ENCODE assay signal across 8 cellular contexts in the genomic region with DNA sequence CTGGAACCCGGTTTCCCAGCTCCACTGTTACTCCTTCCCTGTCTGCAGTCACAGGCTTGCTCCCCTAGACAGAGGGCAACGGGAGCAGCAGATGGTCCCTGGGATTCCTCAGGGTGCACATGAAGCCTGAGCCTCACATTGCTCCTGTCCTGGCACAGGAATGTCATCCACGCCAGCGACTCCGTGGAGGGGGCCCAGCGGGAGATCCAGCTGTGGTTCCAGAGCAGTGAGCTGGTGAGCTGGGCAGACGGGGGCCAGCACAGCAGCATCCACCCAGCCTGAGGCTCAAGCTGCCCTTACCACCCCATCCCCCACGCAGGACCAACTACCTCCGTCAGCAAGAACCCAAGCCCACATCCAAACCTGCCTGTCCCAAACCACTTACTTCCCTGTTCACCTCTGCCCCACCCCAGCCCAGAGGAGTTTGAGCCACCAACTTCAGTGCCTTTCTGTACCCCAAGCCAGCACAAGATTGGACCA. TPM values are rescaled to one million over a fixed set of nuclear protein-coding genes. Genes with fewer than 3 reads are reported as not detected.
DNase-seq lines count a peak whose midpoint lies in the region; ATAC-seq and TF ChIP-seq lines count a peak whose summit lies in the region.

No MANE protein-coding gene starts in this region.

- H3K4me1 Mint-ChIP-seq in activated CD8-positive, alpha-beta memory T cell treated with anti-CD3 and anti-CD28 coated beads, Interleukin-2, amount 10 ng/mL, durations not matched to agents 7 days and 5 days = peaks cover 14% of the 10 kb centered on the region
- H3K4me1 Mint-ChIP-seq in T-cell = peaks cover 23 to 34% (median 23%) of the 10 kb centered on the region in 3 donors
- peaks cover 8% of the 10 kb centered on the region for H3K4me1 Mint-ChIP-seq in glutamatergic neuron (ENCODE audit: low read depth, unreplicated experiment)

- no peaks in the 10 kb centered on the region for H3K36me3 Mint-ChIP-seq in activated CD8-positive, alpha-beta memory T cell treated with anti-CD3 and anti-CD28 coated beads, Interleukin-2, amount 10 ng/mL, durations not matched to agents 7 days and 5 days
- H3K36me3 Mint-ChIP-seq in T-cell = no peaks in the 10 kb centered on the region
- no peaks in the 10 kb centered on the region for H3K36me3 Mint-ChIP-seq in glutamatergic neuron (ENCODE audit: unreplicated experiment)

- peaks cover 21% of the 10 kb centered on the region for H3K4me1 ChIP-seq in stomach smooth muscle (ENCODE audit: control insufficient read depth, insufficient read depth, low read length)

- H3K27ac ChIP-seq in stomach smooth muscle (ENCODE audit: low read length) = peak overlapping the region; percentile 46

- TF ChIP-seq CTCF in glutamatergic neuron (IDR thresholded peaks at IDR 0.05; ENCODE audit: partially characterized antibody, unreplicated experiment) = no peak

- peaks cover 3 to 9% of the 10 kb centered on the region in 2 donors for H3K36me3 ChIP-seq in stomach smooth muscle (ENCODE audit: control insufficient read depth in 2 of 2, insufficient read depth in 2 of 2, low read length in 2 of 2)

- H3K27me3 Mint-ChIP-seq in activated CD8-positive, alpha-beta memory T cell treated with anti-CD3 and anti-CD28 coated beads, Interleukin-2, amount 10 ng/mL, durations not matched to agents 7 days and 5 days = peaks cover 17% of the 10 kb centered on the region
- H3K27me3 Mint-ChIP-seq in T-cell (peaks cover 0 to 2% of the 10 kb centered on the region in 2 donors), glutamatergic neuron (ENCODE audit: unreplicated experiment) (peaks cover 9% of the 10 kb centered on the region)

- H3K9me3 ChIP-seq in stomach smooth muscle (ENCODE audit: control insufficient read depth in 2 of 2, low read length in 2 of 2) = no peaks in the 10 kb centered on the region

- CTCF ChIA-PET in activated CD8-positive, alpha-beta memory T cell treated with anti-CD3 and anti-CD28 coated beads, Interleukin-2, amount 10 ng/mL, durations not matched to agents 7 days and 5 days (lab: Charles Lee) = interaction anchor here (1.2 kb wide), 1 partner anchor 293 kb away, joined by 5 read pairs; no protein-coding TSS in a partner anchor
- CTCF ChIA-PET in T-cell (lab: Charles Lee) = no interaction called here

- H3K27ac Mint-ChIP-seq in activated CD8-positive, alpha-beta memory T cell treated with anti-CD3 and anti-CD28 coated beads, Interleukin-2, amount 10 ng/mL, durations not matched to agents 7 days and 5 days = no peak overlapping the region
- H3K27ac Mint-ChIP-seq in T-cell (peak overlapping the region; percentile 93 to 94), glutamatergic neuron (ENCODE audit: unreplicated experiment) (peak overlapping the region; percentile 75)

- peak overlapping the region; percentile 81 for H3K4me3 Mint-ChIP-seq in activated CD8-positive, alpha-beta memory T cell treated with anti-CD3 and anti-CD28 coated beads, Interleukin-2, amount 10 ng/mL, durations not matched to agents 7 days and 5 days
- H3K4me3 Mint-ChIP-seq in T-cell = peak overlapping the region; percentile 86 to 90 (median 87)
- H3K4me3 Mint-ChIP-seq in glutamatergic neuron (ENCODE audit: unreplicated experiment) = peak overlapping the region; percentile 81

- no peaks in the 10 kb centered on the region for H3K9me3 Mint-ChIP-seq in activated CD8-positive, alpha-beta memory T cell treated with anti-CD3 and anti-CD28 coated beads, Interleukin-2, amount 10 ng/mL, durations not matched to agents 7 days and 5 days (ENCODE audit: low read depth)
- no peaks in the 10 kb centered on the region for H3K9me3 Mint-ChIP-seq in T-cell
- H3K9me3 Mint-ChIP-seq in glutamatergic neuron (ENCODE audit: unreplicated experiment) = peaks cover 6% of the 10 kb centered on the region

- H3K27me3 ChIP-seq in stomach smooth muscle (ENCODE audit: control insufficient read depth in 1 of 2, insufficient read depth in 2 of 2, low read length in 2 of 2) = no peaks in the 10 kb centered on the region

- DNase-seq in activated CD8-positive, alpha-beta memory T cell treated with anti-CD3 and anti-CD28 coated beads, Interleukin-2, amount 10 ng/mL, durations not matched to agents 7 days and 5 days = no peak
- DNase-seq in activated CD8-positive, alpha-beta memory T cell treated with anti-CD3 and anti-CD28 coated beads, Interleukin-2, amount 50 U/mL, for 48 hours = no peak
- DNase-seq in T-cell = peak in 1 of 34 experiments; percentile 12
- DNase-seq in glutamatergic neuron = no peak
- no peak for DNase-seq in EL
- no peak for DNase-seq in SKM-1 (lab: John Stamatoyannopoulos, UW; ENCODE audit: unreplicated experiment)
- DNase-seq in left lobe of liver (ENCODE audit: low spot score) = no peak

- ATAC-seq in activated CD8-positive, alpha-beta memory T cell treated with anti-CD3 and anti-CD28 coated beads, Interleukin-2, amount 10 ng/mL, durations not matched to agents 7 days and 5 days = no peak
- ATAC-seq in T-cell (replicated peaks in 1 of 4) = no peak
- no peak for ATAC-seq in left lobe of liver

- H3K9ac ChIP-seq in stomach smooth muscle (ENCODE audit: low read length in 2 of 2) = no peak overlapping the region

- POLR2A ChIA-PET in T-cell (lab: Charles Lee) = no interaction called here

- H3K4me3 ChIP-seq in stomach smooth muscle (ENCODE audit: low read length in 2 of 2) = peak overlapping the region in 1 of 2 donors; percentile 81

RNA-seq across cellular contexts. Expression of gene DECR2, which starts 1.6 kb away (rescaled TPM):
- total RNA-seq in activated CD8-positive, alpha-beta memory T cell treated with anti-CD3 and anti-CD28 coated beads, Interleukin-2, amount 10 ng/mL, durations not matched to agents 7 days and 5 days = 1 to 10 TPM; 5.9 to 6.3 TPM
- total RNA-seq in T-cell = 10 to 100 TPM; 10.5 to 17.6 (median 11.3) TPM
- total RNA-seq in glutamatergic neuron (ENCODE audit: unreplicated experiment) = 26.2 TPM
- total RNA-seq in left lobe of liver = 109 TPM

RNA-seq across cellular contexts. Expression of gene NME4, which starts 3.1 kb away (rescaled TPM):
- 1 to 10 TPM; 6.7 to 7.0 TPM for total RNA-seq in activated CD8-positive, alpha-beta memory T cell treated with anti-CD3 and anti-CD28 coated beads, Interleukin-2, amount 10 ng/mL, durations not matched to agents 7 days and 5 days
- total RNA-seq in T-cell (10 to 100 TPM; 32.5 to 48.4 (median 41.3) TPM), glutamatergic neuron (ENCODE audit: unreplicated experiment) (82.6 TPM), left lobe of liver (64.9 TPM)

RNA-seq across cellular contexts. Expression of gene PGAP6, which starts 18.3 kb away (rescaled TPM):
- 10 to 100 TPM; 46.6 to 50.4 TPM for total RNA-seq in activated CD8-positive, alpha-beta memory T cell treated with anti-CD3 and anti-CD28 coated beads, Interleukin-2, amount 10 ng/mL, durations not matched to agents 7 days and 5 days
- total RNA-seq in T-cell (100 to 1,000 TPM in 4 of 5 donors, 10 to 100 TPM in 1; 34.9 to 143 (median 122) TPM), glutamatergic neuron (ENCODE audit: unreplicated experiment) (54.5 TPM), left lobe of liver (32.6 TPM)

RNA-seq across cellular contexts. Expression of gene RAB11FIP3, which starts 25.3 kb away (rescaled TPM):
- total RNA-seq in activated CD8-positive, alpha-beta memory T cell treated with anti-CD3 and anti-CD28 coated beads, Interleukin-2, amount 10 ng/mL, durations not matched to agents 7 days and 5 days = 10 to 100 TPM; 25.9 to 32.1 TPM
- total RNA-seq in T-cell = 10 to 100 TPM; 36.9 to 49.0 (median 44.1) TPM
- 103 TPM for total RNA-seq in glutamatergic neuron (ENCODE audit: unreplicated experiment)
- total RNA-seq in left lobe of liver = 24.1 TPM

RNA-seq across cellular contexts. Expression of gene MRPL28, which starts 29.8 kb away (rescaled TPM):
- total RNA-seq in activated CD8-positive, alpha-beta memory T cell treated with anti-CD3 and anti-CD28 coated beads, Interleukin-2, amount 10 ng/mL, durations not matched to agents 7 days and 5 days = 10 to 100 TPM; 89.0 to 90.7 TPM
- 10 to 100 TPM; 29.3 to 43.8 (median 34.5) TPM for total RNA-seq in T-cell
- total RNA-seq in glutamatergic neuron (ENCODE audit: unreplicated experiment) = 69.6 TPM
- total RNA-seq in left lobe of liver = 36.1 TPM
